Comparison of ENCODE assay signal across 1 cellular context in the genomic region with DNA sequence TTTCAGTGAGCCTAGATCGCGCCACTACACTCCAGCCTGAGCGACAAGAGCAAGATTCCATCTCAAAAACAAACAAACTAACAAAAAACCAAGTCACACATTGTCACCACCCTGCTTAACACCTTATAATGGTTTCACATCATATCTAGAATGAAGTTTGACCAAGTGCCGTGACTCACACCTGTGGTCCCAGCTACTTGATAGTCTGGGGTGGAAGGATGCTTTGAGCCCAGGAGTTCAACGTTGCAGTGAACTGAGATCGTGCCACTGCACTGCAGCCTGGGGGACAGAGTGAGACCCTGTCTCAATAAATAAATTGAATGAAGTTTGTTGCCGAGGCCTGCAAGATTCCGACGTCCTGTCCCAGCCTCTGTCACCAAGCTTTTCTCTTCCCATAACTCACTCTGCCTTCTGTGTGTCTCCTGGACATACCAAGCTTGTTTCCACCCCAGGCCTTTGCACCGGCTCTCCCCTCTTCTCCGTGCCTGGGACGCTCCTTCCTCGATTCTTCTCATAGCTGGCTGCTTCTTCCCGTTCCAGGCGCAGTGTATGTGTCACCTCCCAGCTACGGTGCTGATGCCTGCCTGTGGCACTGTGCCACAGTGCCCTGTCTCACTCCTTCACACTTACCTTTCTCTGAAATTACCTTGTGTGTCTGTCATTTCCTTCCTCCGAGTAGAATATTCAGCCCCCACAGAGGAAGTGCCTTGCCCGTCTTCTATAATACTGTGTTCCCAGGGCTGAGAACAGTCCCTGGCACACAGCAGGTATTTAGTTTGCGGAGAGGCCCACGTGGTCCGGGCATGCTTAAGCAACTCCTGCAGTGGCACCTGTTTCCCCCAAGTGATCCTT.
TF ChIP-seq lines count a peak whose summit lies in the region.

No MANE protein-coding gene starts in this region.

TF ChIP-seq in HCT116, 20 proteins besides CTCF, POLR2A, EP300 and RAD21 (continued from another document):
- TF ChIP-seq, protein P1, sequence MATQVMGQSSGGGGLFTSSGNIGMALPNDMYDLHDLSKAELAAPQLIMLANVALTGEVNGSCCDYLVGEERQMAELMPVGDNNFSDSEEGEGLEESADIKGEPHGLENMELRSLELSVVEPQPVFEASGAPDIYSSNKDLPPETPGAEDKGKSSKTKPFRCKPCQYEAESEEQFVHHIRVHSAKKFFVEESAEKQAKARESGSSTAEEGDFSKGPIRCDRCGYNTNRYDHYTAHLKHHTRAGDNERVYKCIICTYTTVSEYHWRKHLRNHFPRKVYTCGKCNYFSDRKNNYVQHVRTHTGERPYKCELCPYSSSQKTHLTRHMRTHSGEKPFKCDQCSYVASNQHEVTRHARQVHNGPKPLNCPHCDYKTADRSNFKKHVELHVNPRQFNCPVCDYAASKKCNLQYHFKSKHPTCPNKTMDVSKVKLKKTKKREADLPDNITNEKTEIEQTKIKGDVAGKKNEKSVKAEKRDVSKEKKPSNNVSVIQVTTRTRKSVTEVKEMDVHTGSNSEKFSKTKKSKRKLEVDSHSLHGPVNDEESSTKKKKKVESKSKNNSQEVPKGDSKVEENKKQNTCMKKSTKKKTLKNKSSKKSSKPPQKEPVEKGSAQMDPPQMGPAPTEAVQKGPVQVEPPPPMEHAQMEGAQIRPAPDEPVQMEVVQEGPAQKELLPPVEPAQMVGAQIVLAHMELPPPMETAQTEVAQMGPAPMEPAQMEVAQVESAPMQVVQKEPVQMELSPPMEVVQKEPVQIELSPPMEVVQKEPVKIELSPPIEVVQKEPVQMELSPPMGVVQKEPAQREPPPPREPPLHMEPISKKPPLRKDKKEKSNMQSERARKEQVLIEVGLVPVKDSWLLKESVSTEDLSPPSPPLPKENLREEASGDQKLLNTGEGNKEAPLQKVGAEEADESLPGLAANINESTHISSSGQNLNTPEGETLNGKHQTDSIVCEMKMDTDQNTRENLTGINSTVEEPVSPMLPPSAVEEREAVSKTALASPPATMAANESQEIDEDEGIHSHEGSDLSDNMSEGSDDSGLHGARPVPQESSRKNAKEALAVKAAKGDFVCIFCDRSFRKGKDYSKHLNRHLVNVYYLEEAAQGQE (IDR thresholded peaks at IDR 0.05; ENCODE audit: low read depth), result no peak
- TF ChIP-seq SRF (IDR thresholded peaks at IDR 0.05; ENCODE audit: low read depth), result no peak
- TF ChIP-seq, protein P2, sequence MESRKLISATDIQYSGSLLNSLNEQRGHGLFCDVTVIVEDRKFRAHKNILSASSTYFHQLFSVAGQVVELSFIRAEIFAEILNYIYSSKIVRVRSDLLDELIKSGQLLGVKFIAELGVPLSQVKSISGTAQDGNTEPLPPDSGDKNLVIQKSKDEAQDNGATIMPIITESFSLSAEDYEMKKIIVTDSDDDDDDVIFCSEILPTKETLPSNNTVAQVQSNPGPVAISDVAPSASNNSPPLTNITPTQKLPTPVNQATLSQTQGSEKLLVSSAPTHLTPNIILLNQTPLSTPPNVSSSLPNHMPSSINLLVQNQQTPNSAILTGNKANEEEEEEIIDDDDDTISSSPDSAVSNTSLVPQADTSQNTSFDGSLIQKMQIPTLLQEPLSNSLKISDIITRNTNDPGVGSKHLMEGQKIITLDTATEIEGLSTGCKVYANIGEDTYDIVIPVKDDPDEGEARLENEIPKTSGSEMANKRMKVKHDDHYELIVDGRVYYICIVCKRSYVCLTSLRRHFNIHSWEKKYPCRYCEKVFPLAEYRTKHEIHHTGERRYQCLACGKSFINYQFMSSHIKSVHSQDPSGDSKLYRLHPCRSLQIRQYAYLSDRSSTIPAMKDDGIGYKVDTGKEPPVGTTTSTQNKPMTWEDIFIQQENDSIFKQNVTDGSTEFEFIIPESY (IDR thresholded peaks at IDR 0.05; ENCODE audit: extremely low read depth, insufficient replicate concordance, low read length), result no peak
- TF ChIP-seq CBX3 (IDR thresholded peaks at IDR 0.05; ENCODE audit: low read depth), result no peak
- no peak for TF ChIP-seq FOSL1 (IDR thresholded peaks at IDR 0.05; ENCODE audit: low read depth)
- TF ChIP-seq, protein P3, sequence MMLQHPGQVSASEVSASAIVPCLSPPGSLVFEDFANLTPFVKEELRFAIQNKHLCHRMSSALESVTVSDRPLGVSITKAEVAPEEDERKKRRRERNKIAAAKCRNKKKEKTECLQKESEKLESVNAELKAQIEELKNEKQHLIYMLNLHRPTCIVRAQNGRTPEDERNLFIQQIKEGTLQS (IDR thresholded peaks at IDR 0.05), result no peak
- no peak for TF ChIP-seq ZFX (IDR thresholded peaks at IDR 0.05)
- no peak for TF ChIP-seq ZNF274 (IDR thresholded peaks at IDR 0.05; ENCODE audit: low read depth, low read length)
- no peak for TF ChIP-seq SIN3A (IDR thresholded peaks at IDR 0.05; ENCODE audit: low read depth)
- no peak for TF ChIP-seq MAX (IDR thresholded peaks at IDR 0.05)
- no peak for TF ChIP-seq CEBPB (IDR thresholded peaks at IDR 0.05; ENCODE audit: low read depth)
- TF ChIP-seq JUND (IDR thresholded peaks at IDR 0.05), result no peak
TF ChIP-seq in HCT116: peak in this region for 0.
